Comparison of ENCODE assay signal across 24 cellular contexts in the genomic region with DNA sequence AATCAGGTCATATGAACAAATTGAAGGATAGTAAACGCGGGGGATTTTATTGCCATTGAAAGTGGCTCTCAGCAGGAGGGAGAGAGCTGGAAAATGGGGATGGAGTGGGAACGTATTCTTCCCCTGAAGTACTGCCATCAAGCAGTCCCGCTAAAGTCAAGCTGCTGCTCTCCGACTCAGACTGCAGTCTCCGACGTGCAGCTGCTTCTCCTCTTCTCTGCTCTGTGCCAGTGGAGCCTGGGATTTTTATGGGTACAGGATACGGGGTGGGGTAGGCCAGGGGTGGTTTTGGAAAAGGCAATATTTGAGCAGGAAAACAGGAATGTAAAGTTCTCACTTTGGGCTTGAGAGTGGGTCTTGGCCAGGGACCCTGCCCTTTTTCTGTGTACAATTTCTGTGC. TPM values are rescaled to one million over a fixed set of nuclear protein-coding genes. Genes with fewer than 3 reads are reported as not detected.
A peak's percentile ranks its signal among the peaks of the same experiment; 100 is the strongest.
DNase-seq lines count a peak whose midpoint lies in the region; ATAC-seq and TF ChIP-seq lines count a peak whose summit lies in the region.
"Had no signal": no experiment of that assay in that cellular context is flagged by ENCODE, and none has a peak within 500 bp of the region (broad histone marks: within the 10 kb centered on the region; RNA-seq: fewer than 3 reads in every experiment).

No MANE protein-coding gene starts in this region.

- H3K27ac ChIP-seq in GM23338 (ENCODE audit: low read depth) (peak overlapping the region; percentile 52; the same call in 1 of the 2 replicates), sigmoid colon (peak overlapping the region; percentile 63 to 79 (median 74)), smooth muscle cell (ENCODE audit: low read depth) (no peak overlapping the region)

- H3K4me3 ChIP-seq in GM23338 (no peak overlapping the region), sigmoid colon (no peak overlapping the region), smooth muscle cell (no peak overlapping the region)
- H3K4me3 ChIP-seq: K562, lung, thyroid gland had no signal

- H3K27me3 ChIP-seq in GM23338 (ENCODE audit: insufficient read depth) = no peaks in the 10 kb centered on the region
- no peaks in the 10 kb centered on the region for H3K27me3 ChIP-seq in sigmoid colon
- no peaks in the 10 kb centered on the region for H3K27me3 ChIP-seq in smooth muscle cell (ENCODE audit: low read depth)
- H3K27me3 ChIP-seq: thyroid gland had no signal

- no peaks in the 10 kb centered on the region for H3K79me2 ChIP-seq in GM23338 (replicated peaks; ENCODE audit: insufficient read depth)
- H3K79me2 ChIP-seq in smooth muscle cell (ENCODE audit: low read depth) = no peaks in the 10 kb centered on the region

- no peaks in the 10 kb centered on the region for H3K9me3 ChIP-seq in sigmoid colon
- H3K9me3 ChIP-seq in smooth muscle cell (replicated peaks; ENCODE audit: low read depth) = no peaks in the 10 kb centered on the region
- H3K9me3 ChIP-seq: thyroid gland had no signal

- intact Hi-C loops in Right ventricle myocardium superior (cut with DNase I) = loop anchor here (10.0 kb wide), 1 partner anchor 172 kb away; the partner anchor contains the start of gene SPATS2L
- intact Hi-C loops in sigmoid colon (cut with DNase I) = loop anchor here (10.0 kb wide), 1 partner anchor 322 kb away; no protein-coding TSS in a partner anchor

- H3K9me3 Mint-ChIP-seq in GM23338 = no peaks in the 10 kb centered on the region
- H3K9me3 Mint-ChIP-seq: brain; CD4-positive, alpha-beta memory T cell; immature natural killer cell had no signal

- WGBS in sigmoid colon, 2 donors = 81 to 87% methylated on average over 8 of the region's 8 CpGs
- WGBS in smooth muscle cell (ENCODE audit: low lambda C conversion rate) = 84% methylated on average over 8 of the region's 8 CpGs

- no peak overlapping the region for H3K9ac ChIP-seq in smooth muscle cell (ENCODE audit: low read depth)

- peaks cover 82% of the 10 kb centered on the region for H3K36me3 Mint-ChIP-seq in GM23338 (ENCODE audit: low read depth)

- H3K27ac Mint-ChIP-seq in GM23338 = peak overlapping the region; percentile 2

- H3F3A ChIP-seq in GM23338 (replicated peaks; ENCODE audit: low read depth) = no peaks in the 10 kb centered on the region
- H3F3A ChIP-seq in smooth muscle cell (ENCODE audit: low read depth) = peaks cover 24% of the 10 kb centered on the region

- peaks cover 30% of the 10 kb centered on the region for H3K4me1 Mint-ChIP-seq in GM23338

- no peak for TF ChIP-seq POLR2A in sigmoid colon (IDR thresholded peaks at IDR 0.05)

- no peak for ATAC-seq in GM23338
- peak; percentile 29 for ATAC-seq in Right ventricle myocardium superior (ENCODE audit: poor library complexity)
- ATAC-seq: K562 had no signal

- peaks cover 5% of the 10 kb centered on the region for H3K27me3 Mint-ChIP-seq in GM23338 (ENCODE audit: insufficient read depth, low read depth, poor library complexity)
- H3K27me3 Mint-ChIP-seq: CD4-positive, alpha-beta memory T cell had no signal

- DNase-seq in GM23338 (ENCODE audit: low spot score) (no peak), NCI-H2227 (lab: John Stamatoyannopoulos, UW; ENCODE audit: unreplicated experiment) (peak; percentile 55), Right ventricle myocardium superior (no peak), sigmoid colon (no peak), COR-L47 (lab: John Stamatoyannopoulos, UW) (no peak), COLO829 (ENCODE audit: low spot score) (no peak), NCI-H82 treated with DMSO at 0.1 percent for 48 hours (lab: John Stamatoyannopoulos, UW; ENCODE audit: unreplicated experiment) (no peak), smooth muscle cell (lab: John Stamatoyannopoulos, UW; ENCODE audit: unreplicated experiment) (no peak)
- DNase-seq: activated CD4-positive, alpha-beta T cell treated with anti-CD3 and anti-CD28 coated beads for 48 hours; activated CD8-positive, alpha-beta memory T cell treated with anti-CD3 and anti-CD28 coated beads, Interleukin-2, amount 50 U/mL, for 4 hours; CD4-positive, alpha-beta memory T cell; DND-41; GOT3; immature natural killer cell; NCI-H2081; NCI-H510A treated with DMSO at 0.1 percent for 48 hours; occipital lobe; OCI-M1; retina; SIG-M5; thyroid gland had no signal

- H4K20me1 ChIP-seq in GM23338 (replicated peaks; ENCODE audit: insufficient read depth) = no peaks in the 10 kb centered on the region
- H4K20me1 ChIP-seq in smooth muscle cell (ENCODE audit: low read depth) = no peaks in the 10 kb centered on the region

- H3K36me3 ChIP-seq in GM23338 (ENCODE audit: insufficient read depth) (peaks cover 49% of the 10 kb centered on the region), sigmoid colon (peaks cover 0 to 61% (median 22%) of the 10 kb centered on the region in 4 donors), smooth muscle cell (ENCODE audit: low read depth) (peaks cover 20% of the 10 kb centered on the region)

- H3K4me2 ChIP-seq in GM23338 (no peak overlapping the region), smooth muscle cell (no peak overlapping the region)

- H3K4me1 ChIP-seq in GM23338 (ENCODE audit: insufficient read depth) (peaks cover 14% of the 10 kb centered on the region), sigmoid colon (peaks cover 0 to 37% (median 20%) of the 10 kb centered on the region in 4 donors), smooth muscle cell (ENCODE audit: low read depth) (no peaks in the 10 kb centered on the region)
- H3K4me1 ChIP-seq: thyroid gland had no signal

- TF ChIP-seq CTCF in GM23338 (conservative IDR thresholded peaks at IDR 0.05; ENCODE audit: low read depth in 2 of 2) (no peak), sigmoid colon (IDR thresholded peaks at IDR 0.05) (no peak), smooth muscle cell (IDR thresholded peaks at IDR 0.05; ENCODE audit: borderline replicate concordance, insufficient read depth, poor library complexity, severe bottlenecking) (no peak)

- no peak overlapping the region for H3K4me3 Mint-ChIP-seq in GM23338
- H3K4me3 Mint-ChIP-seq: brain, immature natural killer cell had no signal

- no peaks in the 10 kb centered on the region for H3K9me2 ChIP-seq in GM23338 (ENCODE audit: insufficient read depth)

- no peak overlapping the region for H2AFZ ChIP-seq in GM23338
- no peak overlapping the region for H2AFZ ChIP-seq in smooth muscle cell (ENCODE audit: low read depth)

- TF ChIP-seq EP300 in sigmoid colon (IDR thresholded peaks at IDR 0.05) = no peak

TF ChIP-seq in GM23338, 12 proteins besides CTCF, POLR2A, EP300 and RAD21 (continues in another document):
- TF ChIP-seq EZH2 (IDR thresholded peaks at IDR 0.05; ENCODE audit: low read depth, unreplicated experiment) (no peak), REST (IDR thresholded peaks at IDR 0.05; ENCODE audit: unreplicated experiment) (no peak), ZNF331 (CRISPR knock-in tag; IDR thresholded peaks at IDR 0.05; ENCODE audit: low read depth) (no peak), CREB1 (CRISPR knock-in tag; IDR thresholded peaks at IDR 0.05; ENCODE audit: low read depth) (no peak), ZNF114 (CRISPR knock-in tag; IDR thresholded peaks at IDR 0.05) (no peak), NANOG (IDR thresholded peaks at IDR 0.05; ENCODE audit: borderline replicate concordance) (no peak), STAT1 (IDR thresholded peaks at IDR 0.05; ENCODE audit: unreplicated experiment) (no peak)
- TF ChIP-seq, protein P1, sequence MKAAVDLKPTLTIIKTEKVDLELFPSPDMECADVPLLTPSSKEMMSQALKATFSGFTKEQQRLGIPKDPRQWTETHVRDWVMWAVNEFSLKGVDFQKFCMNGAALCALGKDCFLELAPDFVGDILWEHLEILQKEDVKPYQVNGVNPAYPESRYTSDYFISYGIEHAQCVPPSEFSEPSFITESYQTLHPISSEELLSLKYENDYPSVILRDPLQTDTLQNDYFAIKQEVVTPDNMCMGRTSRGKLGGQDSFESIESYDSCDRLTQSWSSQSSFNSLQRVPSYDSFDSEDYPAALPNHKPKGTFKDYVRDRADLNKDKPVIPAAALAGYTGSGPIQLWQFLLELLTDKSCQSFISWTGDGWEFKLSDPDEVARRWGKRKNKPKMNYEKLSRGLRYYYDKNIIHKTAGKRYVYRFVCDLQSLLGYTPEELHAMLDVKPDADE (IDR thresholded peaks at IDR 0.05) = no peak

RNA-seq across cellular contexts. Expression of gene KCTD18, which starts 33.0 kb away (rescaled TPM):
- total RNA-seq in GM23338 (2014; rRNA removed; shearing (Covaris generic)) = 2.0 and 4.7 TPM in 2 replicates
- 2.0 and 3.3 TPM in 2 replicates for polyA plus RNA-seq in GM23338 (2016; fragmentation: Nextera tagmentation; extraction: Ambion mirVana)
- 9.0 TPM for total RNA-seq in Right ventricle myocardium superior
- total RNA-seq in sigmoid colon = 10 to 100 TPM; 18.1 to 33.9 (median 25.1) TPM
- 10 to 100 TPM; 10.5 to 12.6 (median 12.0) TPM for polyA plus RNA-seq in sigmoid colon
- 10.9 and 22.5 TPM in 2 replicates for total RNA-seq in smooth muscle cell
- polyA plus RNA-seq in smooth muscle cell = 10.1 and 10.3 TPM in 2 replicates

RNA-seq across cellular contexts. Expression of gene SGO2, which starts 49.2 kb away (rescaled TPM):
- total RNA-seq in GM23338 (2014; rRNA removed; shearing (Covaris generic)) = 32.6 and 40.4 TPM in 2 replicates
- polyA plus RNA-seq in GM23338 (2016; fragmentation: Nextera tagmentation; extraction: Ambion mirVana) (36.5 and 47.7 TPM in 2 replicates), sigmoid colon (1 to 10 TPM in 2 of 3 donors, under 1 TPM in 1; 0.60 to 5.0 (median 1.8) TPM), smooth muscle cell (7.1 and 8.7 TPM in 2 replicates)
- total RNA-seq in Right ventricle myocardium superior (1.3 TPM), sigmoid colon (1 to 10 TPM; 1.1 to 3.3 (median 2.2) TPM), smooth muscle cell (7.5 and 9.6 TPM in 2 replicates)
